6 cellular contexts compared by ENCODE assay signal in the genomic region with DNA sequence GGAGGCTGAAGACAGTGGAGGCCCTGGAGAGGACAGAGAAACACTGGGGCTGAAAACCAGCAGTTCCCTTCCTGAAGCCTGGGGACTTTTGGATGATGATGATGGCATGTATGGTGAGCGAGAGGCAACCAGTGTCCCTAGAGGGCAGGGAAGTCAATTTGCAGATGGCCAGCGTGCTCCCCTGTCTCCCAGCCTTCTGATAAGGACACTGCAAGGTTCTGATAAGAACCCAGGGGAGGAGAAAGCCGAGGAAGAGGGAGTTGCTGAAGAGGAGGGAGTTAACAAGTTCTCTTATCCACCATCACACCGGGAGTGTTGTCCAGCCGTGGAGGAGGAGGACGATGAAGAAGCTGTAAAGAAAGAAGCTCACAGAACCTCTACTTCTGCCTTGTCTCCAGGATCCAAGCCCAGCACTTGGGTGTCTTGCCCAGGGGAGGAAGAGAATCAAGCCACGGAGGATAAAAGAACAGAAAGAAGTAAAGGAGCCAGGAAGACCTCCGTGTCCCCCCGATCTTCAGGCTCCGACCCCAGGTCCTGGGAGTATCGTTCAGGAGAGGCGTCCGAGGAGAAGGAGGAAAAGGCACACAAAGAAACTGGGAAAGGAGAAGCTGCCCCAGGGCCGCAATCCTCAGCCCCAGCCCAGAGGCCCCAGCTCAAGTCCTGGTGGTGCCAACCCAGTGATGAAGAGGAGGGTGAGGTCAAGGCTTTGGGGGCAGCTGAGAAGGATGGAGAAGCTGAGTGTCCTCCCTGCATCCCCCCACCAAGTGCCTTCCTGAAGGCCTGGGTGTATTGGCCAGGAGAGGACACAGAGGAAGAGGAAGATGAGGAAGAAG. TPM values are rescaled to one million over a fixed set of nuclear protein-coding genes. Genes with fewer than 3 reads are reported as not detected.
DNase-seq lines count a peak whose midpoint lies in the region; ATAC-seq, FAIRE-seq and TF ChIP-seq lines count a peak whose summit lies in the region.

No MANE protein-coding gene starts in this region.

- peak; percentile 73 for TF ChIP-seq POLR2A in K562 (conservative IDR thresholded peaks at IDR 0.05)

- peak overlapping the region; percentile 87 for H3K4me3 ChIP-seq in K562
- H3K4me3 ChIP-seq in muscle layer of colon (ENCODE audit: low read depth in 1 of 2, low read length in 2 of 2): peak overlapping the region; percentile 99

- DNase-seq in HFFc6 (no peak), K562 (ENCODE audit: extremely low read depth in 1 of 4, low spot score in 3 of 4) (peak; percentile 90 to 98 (median 94)), HuH-7.5 (ENCODE audit: low spot score) (no peak)
- DNase-seq in stimulated activated CD4-positive, alpha-beta T cell treated with anti-CD3 and anti-CD28 coated beads, Interleukin-15, amount 100 ng/mL, for 24 hours: no peak

- H3K9ac ChIP-seq in K562 (ENCODE audit: insufficient read depth in 1 of 2, low read depth in 2 of 2, low read length in 2 of 2): peak overlapping the region; percentile 92 to 93
- H3K9ac ChIP-seq in muscle layer of colon (ENCODE audit: low read length): peak overlapping the region; percentile 100

- H3K36me3 ChIP-seq in K562 (ENCODE audit: control insufficient read depth, insufficient read depth, low read length) (peaks cover 42% of the 10 kb centered on the region), muscle layer of colon (ENCODE audit: insufficient read depth, low read length) (peaks cover 30% of the 10 kb centered on the region)

- peaks cover 23% of the 10 kb centered on the region for H3K9me3 Mint-ChIP-seq in HFFc6

- H3K9me1 ChIP-seq in K562 (ENCODE audit: control insufficient read depth, insufficient read depth, low read length): no peaks in the 10 kb centered on the region

- peak; percentile 56 for ATAC-seq in K562
- ATAC-seq in GM21529 (IDR thresholded peaks at IDR 0.05; ENCODE audit: unreplicated experiment): no peak

- in situ Hi-C loops in K562 (cut with MboI): loop anchor here (10.0 kb wide), 1 partner anchor 91 kb away; the partner anchor contains the start of gene FTL

- H3K27ac Mint-ChIP-seq in HFFc6: peak overlapping the region; percentile 100

- POLR2A ChIA-PET in K562 (lab: Yijun Ruan, JAX): interaction anchor here (0.7 to 12.2 kb wide), 26 partner anchors 8 to 135 kb away, joined by 3 to 439 read pairs (median 6); partner anchors contain the start of genes BAX, BCAT2, FTL and NUCB1

- CTCF ChIA-PET in K562 (lab: Yijun Ruan, JAX; ENCODE audit: low intra/inter-chr PET ratio): interaction anchor here (1.1 kb wide), 2 partner anchors 92 to 98 kb away, joined by 3 read pairs; partner anchors contain the start of gene FTL

- TF ChIP-seq CTCF in HFFc6 (IDR thresholded peaks at IDR 0.05) (0 out of 2 replicates have a peak, but pooled peaks have one; percentile 1), K562 (IDR thresholded peaks at IDR 0.05 in 2 of 3, conservative IDR thresholded peaks at IDR 0.05 in 1 of 3; ENCODE audit: insufficient read depth in 2 of 3, low read depth in 1 of 3, low read length in 3 of 3) (peak in 2 of 3 experiments; percentile 35 to 38; a peak in 3 of 6 replicates)

- FAIRE-seq in K562 (lab: Jason Lieb, UNC): peak; percentile 100

- peak; percentile 34 to 47; a peak in 2 of 4 replicates for TF ChIP-seq RAD21 in K562 (CRISPR knock-in tag; conservative IDR thresholded peaks at IDR 0.05 in 1 of 2, IDR thresholded peaks at IDR 0.05 in 1 of 2)

- peak overlapping the region; percentile 95 for H3K4me2 ChIP-seq in K562 (ENCODE audit: insufficient read depth, low read length)

- H3K27me3 ChIP-seq in K562 (ENCODE audit: control insufficient read depth in 2 of 2, insufficient read depth in 2 of 2, low read length in 2 of 2) (no peaks in the 10 kb centered on the region), muscle layer of colon (ENCODE audit: control insufficient read depth in 1 of 2, insufficient read depth in 2 of 2, low read length in 2 of 2) (no peaks in the 10 kb centered on the region)

- peaks cover 18 to 39% of the 10 kb centered on the region in 2 experiments for H3K4me1 ChIP-seq in K562 (replicated peaks in 1 of 2; ENCODE audit: control insufficient read depth in 2 of 2, insufficient read depth in 2 of 2, low read length in 2 of 2)
- peaks cover 25% of the 10 kb centered on the region for H3K4me1 ChIP-seq in muscle layer of colon (ENCODE audit: insufficient read depth, low read length)

- 3% methylated on average over 11 of the region's 14 CpGs for WGBS in K562 (ENCODE audit: insufficient coverage, low coverage, missing lambda C conversion rate)

- H3K4me1 Mint-ChIP-seq in HFFc6 (ENCODE audit: low read depth): peaks cover 38% of the 10 kb centered on the region

- peak overlapping the region; percentile 100 for H3K4me3 Mint-ChIP-seq in HFFc6

- H3K79me2 ChIP-seq in K562 (ENCODE audit: control insufficient read depth, insufficient read depth, low read length): peaks cover 56% of the 10 kb centered on the region

- intact Hi-C loops in K562 (cut with micrococcal nuclease): loop anchor here (1.0 to 2.0 kb wide), 2 partner anchors 27 to 94 kb away; partner anchors contain the start of gene NUCB1

- peak overlapping the region; percentile 94 for H3K27ac ChIP-seq in K562 (ENCODE audit: extremely low read depth, low read depth, low read length)
- peak overlapping the region; percentile 100 for H3K27ac ChIP-seq in muscle layer of colon (ENCODE audit: low read depth, low read length)

- no peaks in the 10 kb centered on the region for H3K9me3 ChIP-seq in K562 (replicated peaks; ENCODE audit: control insufficient read depth, insufficient read depth, low read depth, low read length)
- H3K9me3 ChIP-seq in muscle layer of colon (ENCODE audit: low read length): no peaks in the 10 kb centered on the region

- peaks cover 37% of the 10 kb centered on the region for H4K20me1 ChIP-seq in K562 (replicated peaks; ENCODE audit: control insufficient read depth, insufficient read depth, low read length)

- TF ChIP-seq EP300 in K562 (IDR thresholded peaks at IDR 0.05; ENCODE audit: low read length): peak; percentile 98

- peaks cover 58% of the 10 kb centered on the region for H3K27me3 Mint-ChIP-seq in HFFc6 (ENCODE audit: insufficient read depth)

- peaks cover 63% of the 10 kb centered on the region for H3K36me3 Mint-ChIP-seq in HFFc6 (ENCODE audit: low read depth)

- BruUV-seq in K562 (replicated peaks; lab: Mats Ljungman, UMichigan): no TSS peak

- no peak overlapping the region for H2AFZ ChIP-seq in K562 (ENCODE audit: low read depth, low read length)

RNA-seq across cellular contexts. Expression of gene PPP1R15A, which starts 1.5 kb away (rescaled TPM):
- 10 to 100 TPM; 70.2 to 97.3 (median 89.6) TPM for total RNA-seq in HFFc6 (2021; fragmentation: NEBNext Ultra II Directional; extraction: Animal tissue kit (Norgen Biotek cat#: 25700))
- 91.7 and 166 TPM in 2 replicates for total RNA-seq in K562 (2011; cell fraction: chromatin; rRNA removed; ENCODE audit: low replicate concordance)
- 117 and 129 TPM in 2 replicates for total RNA-seq in K562 (2011; cell fraction: nucleolus; rRNA removed)
- 102 and 128 TPM in 2 replicates for total RNA-seq in K562 (2011; cell fraction: nucleoplasm; rRNA removed)
- total RNA-seq in K562 (2014; rRNA removed) (59.1 and 87.0 TPM in 2 replicates), K562 (2014; rRNA removed; fragmentation: Illumina TruSeq; extraction: Trizol) (37.8 and 44.0 TPM in 2 replicates), K562 (2015; rRNA removed; fragmentation: Illumina TruSeq; extraction: Trizol) (34.8 and 35.5 TPM in 2 replicates), K562 (2021) (64.8 and 67.4 TPM in 2 replicates)
- polyA plus RNA-seq in K562 (2011; rRNA removed) (38.1 and 60.9 TPM in 2 replicates), K562 (2014; fragmentation: Illumina TruSeq; extraction: Trizol) (67.6 and 73.7 TPM in 2 replicates), K562 (2014; fragmentation: Nextera tagmentation; extraction: Ambion mirVana) (1 to 10 TPM in 1 of 2 experiments, under 1 TPM in 1; 0.42 to 1.3 TPM), K562 (2014; rRNA removed) (55.7 and 77.6 TPM in 2 replicates)
- 32.7 and 34.1 TPM in 2 replicates for polyA plus RNA-seq in K562 (2011; cell fraction: cytosol; rRNA removed)
- polyA plus RNA-seq in K562 (2011; cell fraction: nucleus; rRNA removed): 82.3 and 88.1 TPM in 2 replicates
- polyA plus RNA-seq in K562 (2012): 62.3 and 136 TPM in 2 replicates
- polyA minus RNA-seq in K562 (2011; rRNA and poly(A)+ RNA removed): 26.6 and 38.8 TPM in 2 replicates
- 24.1 and 29.0 TPM in 2 replicates for polyA minus RNA-seq in K562 (2011; cell fraction: cytosol; rRNA and poly(A)+ RNA removed)
- 33.5 and 61.9 TPM in 2 replicates for polyA minus RNA-seq in K562 (2011; cell fraction: nucleus; rRNA and poly(A)+ RNA removed)

RNA-seq across cellular contexts. Expression of gene PLEKHA4, which starts 5.3 kb away (rescaled TPM):
- total RNA-seq in HFFc6 (2021; fragmentation: NEBNext Ultra II Directional; extraction: Animal tissue kit (Norgen Biotek cat#: 25700)): 10 to 100 TPM in 4 of 6 experiments, 1 to 10 TPM in 2; 7.7 to 15.1 (median 13.2) TPM
- 22.1 and 56.7 TPM in 2 replicates for total RNA-seq in K562 (2011; cell fraction: chromatin; rRNA removed; ENCODE audit: low replicate concordance)
- 27.5 and 39.4 TPM in 2 replicates for total RNA-seq in K562 (2011; cell fraction: nucleolus; rRNA removed)
- total RNA-seq in K562 (2011; cell fraction: nucleoplasm; rRNA removed): 22.7 and 27.9 TPM in 2 replicates
- total RNA-seq in K562 (2014; rRNA removed) (17.0 and 20.1 TPM in 2 replicates), K562 (2014; rRNA removed; fragmentation: Illumina TruSeq; extraction: Trizol) (3.3 and 4.4 TPM in 2 replicates), K562 (2015; rRNA removed; fragmentation: Illumina TruSeq; extraction: Trizol) (5.2 and 5.6 TPM in 2 replicates), K562 (2021) (27.2 and 30.8 TPM in 2 replicates)
- polyA plus RNA-seq in K562 (2011; rRNA removed) (13.4 and 25.1 TPM in 2 replicates), K562 (2014; fragmentation: Illumina TruSeq; extraction: Trizol) (11.4 and 18.4 TPM in 2 replicates), K562 (2014; fragmentation: Nextera tagmentation; extraction: Ambion mirVana) (under 1 TPM; 0.07 to 0.31 TPM), K562 (2014; rRNA removed) (22.0 and 23.5 TPM in 2 replicates)
- 20.5 and 26.0 TPM in 2 replicates for polyA plus RNA-seq in K562 (2011; cell fraction: cytosol; rRNA removed)
- polyA plus RNA-seq in K562 (2011; cell fraction: nucleus; rRNA removed): 33.6 and 37.4 TPM in 2 replicates
- 17.0 and 29.2 TPM in 2 replicates for polyA plus RNA-seq in K562 (2012)
- polyA minus RNA-seq in K562 (2011; rRNA and poly(A)+ RNA removed): 2.8 and 3.5 TPM in 2 replicates
- polyA minus RNA-seq in K562 (2011; cell fraction: cytosol; rRNA and poly(A)+ RNA removed): 10.6 and 15.0 TPM in 2 replicates
- 8.1 and 13.7 TPM in 2 replicates for polyA minus RNA-seq in K562 (2011; cell fraction: nucleus; rRNA and poly(A)+ RNA removed)

RNA-seq across cellular contexts. Expression of gene TULP2, which starts 24.9 kb away (rescaled TPM):
- total RNA-seq in HFFc6 (2021; fragmentation: NEBNext Ultra II Directional; extraction: Animal tissue kit (Norgen Biotek cat#: 25700)): under 1 TPM in 1 of 6 experiments, not detected in 5; 0.38 TPM
- total RNA-seq in K562 (2011; cell fraction: chromatin; rRNA removed; ENCODE audit: low replicate concordance): 0.46 and 1.5 TPM in 2 replicates
- 1.2 and 1.7 TPM in 2 replicates for total RNA-seq in K562 (2011; cell fraction: nucleolus; rRNA removed)
- total RNA-seq in K562 (2011; cell fraction: nucleoplasm; rRNA removed): 0.53 and 2.4 TPM in 2 replicates
- total RNA-seq in K562 (2014; rRNA removed) (0.05 TPM in 1 of 2 replicates, not detected in the other), K562 (2014; rRNA removed; fragmentation: Illumina TruSeq; extraction: Trizol) (0.07 TPM in 1 of 2 replicates, not detected in the other), K562 (2015; rRNA removed; fragmentation: Illumina TruSeq; extraction: Trizol) (0.11 TPM in 2 replicates), K562 (2021) (0.89 and 1.5 TPM in 2 replicates)
- polyA plus RNA-seq in K562 (2011; rRNA removed) (0.25 and 1.4 TPM in 2 replicates), K562 (2014; fragmentation: Illumina TruSeq; extraction: Trizol) (0.15 and 0.19 TPM in 2 replicates), K562 (2014; fragmentation: Nextera tagmentation; extraction: Ambion mirVana) (under 1 TPM in 1 of 2 experiments, not detected in 1; 0.18 TPM), K562 (2014; rRNA removed) (0.38 and 1.1 TPM in 2 replicates)
- polyA plus RNA-seq in K562 (2011; cell fraction: cytosol; rRNA removed): 0.49 and 1.2 TPM in 2 replicates
- 0.37 and 2.6 TPM in 2 replicates for polyA plus RNA-seq in K562 (2011; cell fraction: nucleus; rRNA removed)
- polyA plus RNA-seq in K562 (2012): 0.53 and 0.68 TPM in 2 replicates
- 0.53 and 0.90 TPM in 2 replicates for polyA minus RNA-seq in K562 (2011; rRNA and poly(A)+ RNA removed)
- 2.3 TPM in 1 of 2 replicates, not detected in the other for polyA minus RNA-seq in K562 (2011; cell fraction: cytosol; rRNA and poly(A)+ RNA removed)
- 0.78 TPM in 1 of 2 replicates, not detected in the other for polyA minus RNA-seq in K562 (2011; cell fraction: nucleus; rRNA and poly(A)+ RNA removed)

RNA-seq across cellular contexts. Expression of gene NUCB1, which starts 26.4 kb away (rescaled TPM):
- 100 to 1,000 TPM; 129 to 160 (median 152) TPM for total RNA-seq in HFFc6 (2021; fragmentation: NEBNext Ultra II Directional; extraction: Animal tissue kit (Norgen Biotek cat#: 25700))
- total RNA-seq in K562 (2011; cell fraction: chromatin; rRNA removed; ENCODE audit: low replicate concordance): 137 and 349 TPM in 2 replicates
- 313 and 352 TPM in 2 replicates for total RNA-seq in K562 (2011; cell fraction: nucleolus; rRNA removed)
- 274 and 285 TPM in 2 replicates for total RNA-seq in K562 (2011; cell fraction: nucleoplasm; rRNA removed)
- total RNA-seq in K562 (2014; rRNA removed) (102 and 111 TPM in 2 replicates), K562 (2014; rRNA removed; fragmentation: Illumina TruSeq; extraction: Trizol) (25.5 and 42.5 TPM in 2 replicates), K562 (2015; rRNA removed; fragmentation: Illumina TruSeq; extraction: Trizol) (71.7 and 82.4 TPM in 2 replicates), K562 (2021) (138 and 153 TPM in 2 replicates)
- polyA plus RNA-seq in K562 (2011; rRNA removed) (59.3 and 117 TPM in 2 replicates), K562 (2014; fragmentation: Illumina TruSeq; extraction: Trizol) (87.6 and 141 TPM in 2 replicates), K562 (2014; fragmentation: Nextera tagmentation; extraction: Ambion mirVana) (1 to 10 TPM; 3.1 to 5.3 TPM), K562 (2014; rRNA removed) (133 and 139 TPM in 2 replicates)
- 120 and 173 TPM in 2 replicates for polyA plus RNA-seq in K562 (2011; cell fraction: cytosol; rRNA removed)
- 155 and 191 TPM in 2 replicates for polyA plus RNA-seq in K562 (2011; cell fraction: nucleus; rRNA removed)
- polyA plus RNA-seq in K562 (2012): 146 and 236 TPM in 2 replicates
- 33.7 and 41.4 TPM in 2 replicates for polyA minus RNA-seq in K562 (2011; rRNA and poly(A)+ RNA removed)
- polyA minus RNA-seq in K562 (2011; cell fraction: cytosol; rRNA and poly(A)+ RNA removed): 54.1 and 89.7 TPM in 2 replicates
- 35.5 and 49.4 TPM in 2 replicates for polyA minus RNA-seq in K562 (2011; cell fraction: nucleus; rRNA and poly(A)+ RNA removed)

RNA-seq across cellular contexts. Expression of gene HSD17B14, which starts 37.4 kb away (rescaled TPM):
- total RNA-seq in HFFc6 (2021; fragmentation: NEBNext Ultra II Directional; extraction: Animal tissue kit (Norgen Biotek cat#: 25700)): 1 to 10 TPM; 2.9 to 10.0 (median 8.9) TPM
- 0.70 and 1.7 TPM in 2 replicates for total RNA-seq in K562 (2011; cell fraction: chromatin; rRNA removed; ENCODE audit: low replicate concordance)
- total RNA-seq in K562 (2011; cell fraction: nucleolus; rRNA removed): 0.50 and 1.1 TPM in 2 replicates
- 0.53 and 0.88 TPM in 2 replicates for total RNA-seq in K562 (2011; cell fraction: nucleoplasm; rRNA removed)
- total RNA-seq in K562 (2014; rRNA removed) (0.20 TPM in 1 of 2 replicates, not detected in the other), K562 (2014; rRNA removed; fragmentation: Illumina TruSeq; extraction: Trizol) (not detected in 2 replicates), K562 (2015; rRNA removed; fragmentation: Illumina TruSeq; extraction: Trizol) (not detected in 2 replicates), K562 (2021) (0.16 TPM in 1 of 2 replicates, not detected in the other)
- polyA plus RNA-seq in K562 (2011; rRNA removed) (0.20 TPM in 1 of 2 replicates, not detected in the other), K562 (2014; fragmentation: Illumina TruSeq; extraction: Trizol) (not detected in 2 replicates), K562 (2014; fragmentation: Nextera tagmentation; extraction: Ambion mirVana) (not detected), K562 (2014; rRNA removed) (not detected in 2 replicates)
- polyA plus RNA-seq in K562 (2011; cell fraction: cytosol; rRNA removed): 0.19 and 0.22 TPM in 2 replicates
- polyA plus RNA-seq in K562 (2011; cell fraction: nucleus; rRNA removed): 0.60 and 1.2 TPM in 2 replicates
- polyA plus RNA-seq in K562 (2012): 0.21 and 1.0 TPM in 2 replicates
- not detected in 2 replicates for polyA minus RNA-seq in K562 (2011; rRNA and poly(A)+ RNA removed)
- not detected in 2 replicates for polyA minus RNA-seq in K562 (2011; cell fraction: cytosol; rRNA and poly(A)+ RNA removed)
- polyA minus RNA-seq in K562 (2011; cell fraction: nucleus; rRNA and poly(A)+ RNA removed): not detected in 2 replicates

Comparison
In these comparisons a context has a peak if more than half of its experiments do, and no peak if none do; other contexts are left out.
1. DNase-seq: peak in K562 (4 of 4); none in HFFc6 (single experiment), stimulated activated CD4-positive, alpha-beta T cell treated with anti-CD3 and anti-CD28 coated beads, Interleukin-15, amount 100 ng/mL, for 24 hours (single experiment) and HuH-7.5 (single experiment).